ENCODE assay signal across 9 cellular contexts in the genomic region with DNA sequence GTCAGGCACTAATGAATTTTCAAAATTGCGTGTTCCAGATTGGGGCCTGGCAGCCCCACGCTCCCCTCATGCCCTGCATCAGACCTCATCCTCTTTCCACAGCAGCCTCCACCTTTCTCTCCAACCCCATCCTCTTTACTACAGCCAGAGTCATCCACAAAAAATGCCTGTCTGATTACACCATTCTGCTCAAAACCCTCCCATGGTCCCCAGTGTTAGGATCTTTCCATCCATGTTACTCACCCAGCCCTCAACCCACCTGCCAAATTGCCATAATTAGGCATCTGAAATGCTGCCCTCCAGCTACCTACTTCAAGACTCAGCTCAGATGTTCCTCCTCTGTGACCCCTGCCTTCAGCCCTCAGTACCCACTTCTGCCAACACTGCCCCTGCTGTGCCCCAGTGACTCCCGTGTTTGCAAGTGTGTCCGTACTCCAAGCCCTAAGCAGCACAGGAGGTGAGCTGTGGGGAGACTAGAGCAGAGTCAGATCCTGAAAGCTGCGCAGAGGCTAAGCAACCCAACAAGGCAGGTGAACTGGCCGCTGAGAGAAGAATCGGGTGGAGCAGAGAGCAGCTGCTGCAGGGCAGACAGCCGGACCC. TPM values are rescaled to one million over a fixed set of nuclear protein-coding genes. Genes with fewer than 3 reads are reported as not detected.
DNase-seq lines count a peak whose midpoint lies in the region; ATAC-seq and TF ChIP-seq lines count a peak whose summit lies in the region.
"Had no signal": no experiment of that assay in that cellular context is flagged by ENCODE, and none has a peak within 500 bp of the region (broad histone marks: within the 10 kb centered on the region; RNA-seq: fewer than 3 reads in every experiment).

No MANE protein-coding gene starts in this region.

- H3K36me3 ChIP-seq in OCI-LY3 (replicated peaks; ENCODE audit: low read depth, low read length) (no peaks in the 10 kb centered on the region), esophagus muscularis mucosa (peaks cover 0 to 12% (median 7%) of the 10 kb centered on the region in 4 donors), sigmoid colon (peaks cover 0 to 7% (median 2%) of the 10 kb centered on the region in 4 donors)

- TF ChIP-seq POLR2A in esophagus muscularis mucosa (IDR thresholded peaks at IDR 0.05; ENCODE audit: low read depth) (no peak), sigmoid colon (IDR thresholded peaks at IDR 0.05) (no peak)

- H3K27ac ChIP-seq in OCI-LY3 (ENCODE audit: low read length) (no peak overlapping the region), esophagus muscularis mucosa (replicated peaks in 1 of 4) (peak overlapping the region in 1 of 4 donors; percentile 43), sigmoid colon (peak overlapping the region in 1 of 4 donors; percentile 17)

- H3K9me3 ChIP-seq in OCI-LY3 (ENCODE audit: insufficient read depth, low read length) (no peaks in the 10 kb centered on the region), esophagus muscularis mucosa (no peaks in the 10 kb centered on the region), sigmoid colon (no peaks in the 10 kb centered on the region)

- ATAC-seq in HG03460 (IDR thresholded peaks at IDR 0.05; ENCODE audit: unreplicated experiment) (no peak), GM19463 (IDR thresholded peaks at IDR 0.05; ENCODE audit: unreplicated experiment) (no peak)

- H3K79me2 ChIP-seq in OCI-LY3 (ENCODE audit: low read length), result no peaks in the 10 kb centered on the region

- H3K4me2 ChIP-seq in OCI-LY3 (ENCODE audit: low read length), result 0 out of 2 replicates have a peak overlapping the region, but pooled peaks have one; percentile 41

- H3K4me1 ChIP-seq in OCI-LY3 (ENCODE audit: low read length), result no peaks in the 10 kb centered on the region
- H3K4me1 ChIP-seq in esophagus muscularis mucosa, result peaks cover 17 to 44% (median 42%) of the 10 kb centered on the region in 4 donors
- peaks cover 0 to 41% (median 36%) of the 10 kb centered on the region in 4 donors for H3K4me1 ChIP-seq in sigmoid colon

- no peaks in the 10 kb centered on the region for H3K27me3 ChIP-seq in OCI-LY3 (ENCODE audit: low read depth, low read length)
- H3K27me3 ChIP-seq in esophagus muscularis mucosa, result peaks cover 0 to 18% (median 0%) of the 10 kb centered on the region in 4 donors
- peaks cover 0 to 17% (median 0%) of the 10 kb centered on the region in 3 donors for H3K27me3 ChIP-seq in sigmoid colon

- in situ Hi-C loops in GM13977 (cut with MboI; ENCODE audit: low pct_unique_long_range_greater_than_20kb, low sequenced_read_pairs, unreplicated experiment), result loop anchor here (10.0 to 25.0 kb wide), 2 partner anchors 168 to 396 kb away; partner anchors contain the start of gene PTPRF

- H3K4me3 ChIP-seq in OCI-LY3 (ENCODE audit: low read length) (no peak overlapping the region), esophagus muscularis mucosa (peak overlapping the region; percentile 47 to 55 (median 53)), sigmoid colon (peak overlapping the region in 3 of 4 donors; percentile 34 to 45 (median 43))

- DNase-seq in GM13977 (ENCODE audit: low spot score) (peak; percentile 49), esophagus muscularis mucosa (ENCODE audit: extremely low spot score) (no peak), sigmoid colon (no peak), glomerular visceral epithelial cell (ENCODE audit: extremely low spot score) (no peak), SIG-M5 (lab: John Stamatoyannopoulos, UW) (no peak)
- DNase-seq: activated CD8-positive, alpha-beta memory T cell treated with anti-CD3 and anti-CD28 coated beads for 24 hours had no signal

- no peak overlapping the region for H2AFZ ChIP-seq in OCI-LY3 (ENCODE audit: low read depth, low read length)

- TF ChIP-seq EP300 in esophagus muscularis mucosa (IDR thresholded peaks at IDR 0.05) (no peak), sigmoid colon (IDR thresholded peaks at IDR 0.05) (no peak)

- no peaks in the 10 kb centered on the region for H4K20me1 ChIP-seq in OCI-LY3 (ENCODE audit: insufficient read depth, low read length)

- intact Hi-C loops in esophagus muscularis mucosa (cut with DNase I) (loop anchor here (10.0 kb wide), 1 partner anchor 398 kb away; the partner anchor contains the start of gene PTPRF), sigmoid colon (cut with DNase I) (no loop called here)

- no peak overlapping the region for H3K9ac ChIP-seq in OCI-LY3 (ENCODE audit: low read length)

- 49% methylated on average over 4 of the region's 8 CpGs for WGBS in esophagus muscularis mucosa
- WGBS in sigmoid colon, 2 donors, result 29 to 31% methylated on average over 8 of the region's 8 CpGs

- TF ChIP-seq CTCF in GM13977 (IDR thresholded peaks at IDR 0.05; ENCODE audit: extremely low read depth, insufficient read depth, missing control alignments) (no peak), OCI-LY3 (IDR thresholded peaks at IDR 0.05; ENCODE audit: low read depth, low read length) (no peak), esophagus muscularis mucosa (IDR thresholded peaks at IDR 0.05) (no peak), sigmoid colon (IDR thresholded peaks at IDR 0.05) (no peak)

RNA-seq across cellular contexts. Expression of gene ARTN, which starts 0.7 kb away (rescaled TPM):
- 1 to 10 TPM in 1 of 4 donors, under 1 TPM in 2, not detected in 1; 0.39 to 1.1 (median 0.42) TPM for total RNA-seq in esophagus muscularis mucosa
- total RNA-seq in sigmoid colon, result 1 to 10 TPM in 1 of 4 donors, under 1 TPM in 1, not detected in 2; 0.99 to 1.8 TPM
- polyA plus RNA-seq in sigmoid colon, result 1 to 10 TPM; 2.4 to 8.1 (median 4.9) TPM

RNA-seq across cellular contexts. Expression of gene IPO13, which starts 13.9 kb away (rescaled TPM):
- total RNA-seq in esophagus muscularis mucosa (10 to 100 TPM; 24.5 to 39.9 (median 29.1) TPM), sigmoid colon (10 to 100 TPM; 16.1 to 27.1 (median 22.3) TPM)
- 10 to 100 TPM in 2 of 3 donors, 1 to 10 TPM in 1; 9.6 to 15.5 (median 10.4) TPM for polyA plus RNA-seq in sigmoid colon

RNA-seq across cellular contexts. Expression of gene DPH2, which starts 36.9 kb away (rescaled TPM):
- 10 to 100 TPM; 13.7 to 29.2 (median 19.2) TPM for total RNA-seq in esophagus muscularis mucosa
- 10 to 100 TPM; 10.7 to 37.2 (median 12.8) TPM for total RNA-seq in sigmoid colon
- polyA plus RNA-seq in sigmoid colon, result 10 to 100 TPM; 10.8 to 31.3 (median 11.3) TPM

RNA-seq across cellular contexts. Expression of gene ATP6V0B, which starts 41.9 kb away (rescaled TPM):
- total RNA-seq in esophagus muscularis mucosa, result 100 to 1,000 TPM in 1 of 4 donors, 10 to 100 TPM in 3; 68.1 to 122 (median 98.2) TPM
- 100 to 1,000 TPM in 3 of 4 donors, 10 to 100 TPM in 1; 67.9 to 152 (median 128) TPM for total RNA-seq in sigmoid colon
- 100 to 1,000 TPM; 108 to 286 (median 129) TPM for polyA plus RNA-seq in sigmoid colon

RNA-seq across cellular contexts. Expression of gene B4GALT2, which starts 46.1 kb away (rescaled TPM):
- total RNA-seq in esophagus muscularis mucosa, result 10 to 100 TPM; 45.3 to 94.5 (median 77.5) TPM
- 10 to 100 TPM; 30.1 to 55.9 (median 51.1) TPM for total RNA-seq in sigmoid colon
- polyA plus RNA-seq in sigmoid colon, result 10 to 100 TPM; 14.8 to 32.0 (median 26.4) TPM
